In the genomic region with DNA sequence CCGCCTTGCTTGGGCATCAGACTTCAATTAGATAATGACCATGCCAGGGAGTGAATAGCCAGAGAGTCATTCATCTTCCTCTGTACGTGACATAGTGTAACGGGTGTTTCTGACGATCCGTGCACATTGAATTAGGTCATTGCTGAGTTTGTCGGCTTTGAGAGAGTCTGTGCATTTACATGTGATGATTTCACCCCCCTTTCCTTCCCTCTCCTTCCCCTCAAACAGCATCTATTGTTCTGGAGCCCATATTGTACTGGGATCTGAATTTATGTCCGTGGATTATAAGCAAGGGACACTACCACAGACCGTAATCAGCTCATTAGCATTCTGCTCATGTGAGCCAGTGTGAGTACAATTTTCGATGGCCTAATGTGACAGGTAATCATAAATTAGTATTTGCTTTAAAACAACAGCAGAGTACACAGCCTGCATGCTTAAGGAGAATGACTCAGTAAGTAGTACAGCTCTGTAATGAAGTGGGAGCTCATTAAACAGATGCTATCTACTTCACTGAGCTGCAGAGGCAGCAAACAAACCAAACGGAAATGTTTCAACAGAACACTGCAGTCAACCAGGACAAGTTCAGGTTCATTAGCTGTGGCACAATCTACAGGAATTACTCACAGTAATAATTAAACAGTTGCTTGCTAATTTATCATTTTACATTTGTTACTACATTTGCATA, we compare ENCODE assay signal across 1 cellular context.
A peak's percentile ranks its signal among the peaks of the same experiment; 100 is the strongest.
TF ChIP-seq lines count a peak whose summit lies in the region.

No MANE protein-coding gene starts in this region.

TF ChIP-seq in HEK293, 187 proteins besides CTCF, POLR2A, EP300 and RAD21 (continued from another document and continues in another):
- TF ChIP-seq ZNF23 (tag by site-specific recombination; IDR thresholded peaks at IDR 0.05; ENCODE audit: borderline replicate concordance) = no peak
- TF ChIP-seq, protein P1, sequence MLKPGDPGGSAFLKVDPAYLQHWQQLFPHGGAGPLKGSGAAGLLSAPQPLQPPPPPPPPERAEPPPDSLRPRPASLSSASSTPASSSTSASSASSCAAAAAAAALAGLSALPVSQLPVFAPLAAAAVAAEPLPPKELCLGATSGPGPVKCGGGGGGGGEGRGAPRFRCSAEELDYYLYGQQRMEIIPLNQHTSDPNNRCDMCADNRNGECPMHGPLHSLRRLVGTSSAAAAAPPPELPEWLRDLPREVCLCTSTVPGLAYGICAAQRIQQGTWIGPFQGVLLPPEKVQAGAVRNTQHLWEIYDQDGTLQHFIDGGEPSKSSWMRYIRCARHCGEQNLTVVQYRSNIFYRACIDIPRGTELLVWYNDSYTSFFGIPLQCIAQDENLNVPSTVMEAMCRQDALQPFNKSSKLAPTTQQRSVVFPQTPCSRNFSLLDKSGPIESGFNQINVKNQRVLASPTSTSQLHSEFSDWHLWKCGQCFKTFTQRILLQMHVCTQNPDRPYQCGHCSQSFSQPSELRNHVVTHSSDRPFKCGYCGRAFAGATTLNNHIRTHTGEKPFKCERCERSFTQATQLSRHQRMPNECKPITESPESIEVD (tag by site-specific recombination; IDR thresholded peaks at IDR 0.05) = peak; percentile 91
- TF ChIP-seq ZNF600 (tag by site-specific recombination; IDR thresholded peaks at IDR 0.05) = peak; percentile 100
- TF ChIP-seq, protein P2, sequence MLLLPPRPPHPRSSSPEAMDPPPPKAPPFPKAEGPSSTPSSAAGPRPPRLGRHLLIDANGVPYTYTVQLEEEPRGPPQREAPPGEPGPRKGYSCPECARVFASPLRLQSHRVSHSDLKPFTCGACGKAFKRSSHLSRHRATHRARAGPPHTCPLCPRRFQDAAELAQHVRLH (tag by site-specific recombination; IDR thresholded peaks at IDR 0.05) = no peak
- peak; percentile 83 for TF ChIP-seq GFI1B (tag by site-specific recombination; IDR thresholded peaks at IDR 0.05)
- no peak for TF ChIP-seq ZNF792 (tag by site-specific recombination; IDR thresholded peaks at IDR 0.05)
- no peak; the same call in none of the 2 replicates for TF ChIP-seq ZNF561 (tag by site-specific recombination; IDR thresholded peaks at IDR 0.05; ENCODE audit: borderline replicate concordance)
- TF ChIP-seq ZXDB (tag by site-specific recombination; IDR thresholded peaks at IDR 0.05) = peak; percentile 76
- TF ChIP-seq, protein P3, sequence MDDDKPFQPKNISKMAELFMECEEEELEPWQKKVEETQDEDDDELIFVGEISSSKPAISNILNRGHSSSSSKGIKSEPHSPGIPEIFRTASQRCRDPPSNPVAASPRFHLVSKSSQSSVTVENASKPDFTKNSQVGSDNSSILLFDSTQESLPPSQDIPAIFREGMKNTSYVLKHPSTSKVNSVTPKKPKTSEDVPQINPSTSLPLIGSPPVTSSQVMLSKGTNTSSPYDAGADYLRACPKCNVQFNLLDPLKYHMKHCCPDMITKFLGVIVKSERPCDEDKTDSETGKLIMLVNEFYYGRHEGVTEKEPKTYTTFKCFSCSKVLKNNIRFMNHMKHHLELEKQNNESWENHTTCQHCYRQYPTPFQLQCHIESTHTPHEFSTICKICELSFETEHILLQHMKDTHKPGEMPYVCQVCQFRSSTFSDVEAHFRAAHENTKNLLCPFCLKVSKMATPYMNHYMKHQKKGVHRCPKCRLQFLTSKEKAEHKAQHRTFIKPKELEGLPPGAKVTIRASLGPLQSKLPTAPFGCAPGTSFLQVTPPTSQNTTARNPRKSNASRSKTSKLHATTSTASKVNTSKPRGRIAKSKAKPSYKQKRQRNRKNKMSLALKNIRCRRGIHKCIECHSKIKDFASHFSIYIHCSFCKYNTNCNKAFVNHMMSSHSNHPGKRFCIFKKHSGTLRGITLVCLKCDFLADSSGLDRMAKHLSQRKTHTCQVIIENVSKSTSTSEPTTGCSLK (tag by site-specific recombination; IDR thresholded peaks at IDR 0.05) = no peak
- TF ChIP-seq ZNF610 (tag by site-specific recombination; IDR thresholded peaks at IDR 0.05; ENCODE audit: borderline replicate concordance) = no peak
- TF ChIP-seq ZNF133 (tag by site-specific recombination; IDR thresholded peaks at IDR 0.05) = no peak
- TF ChIP-seq ZNF571 (tag by site-specific recombination; IDR thresholded peaks at IDR 0.05) = no peak
- TF ChIP-seq ZBTB48 (tag by site-specific recombination; IDR thresholded peaks at IDR 0.05) = peak; percentile 45; the same call in 1 of the 2 replicates
- no peak for TF ChIP-seq ZNF768 (tag by site-specific recombination; IDR thresholded peaks at IDR 0.05)
- TF ChIP-seq ZNF398 (tag by site-specific recombination; IDR thresholded peaks at IDR 0.05) = peak; percentile 92
- no peak for TF ChIP-seq ZNF423 (tag by site-specific recombination; IDR thresholded peaks at IDR 0.05)
- no peak for TF ChIP-seq YY2 (tag by site-specific recombination; IDR thresholded peaks at IDR 0.05)
- TF ChIP-seq, protein P4, sequence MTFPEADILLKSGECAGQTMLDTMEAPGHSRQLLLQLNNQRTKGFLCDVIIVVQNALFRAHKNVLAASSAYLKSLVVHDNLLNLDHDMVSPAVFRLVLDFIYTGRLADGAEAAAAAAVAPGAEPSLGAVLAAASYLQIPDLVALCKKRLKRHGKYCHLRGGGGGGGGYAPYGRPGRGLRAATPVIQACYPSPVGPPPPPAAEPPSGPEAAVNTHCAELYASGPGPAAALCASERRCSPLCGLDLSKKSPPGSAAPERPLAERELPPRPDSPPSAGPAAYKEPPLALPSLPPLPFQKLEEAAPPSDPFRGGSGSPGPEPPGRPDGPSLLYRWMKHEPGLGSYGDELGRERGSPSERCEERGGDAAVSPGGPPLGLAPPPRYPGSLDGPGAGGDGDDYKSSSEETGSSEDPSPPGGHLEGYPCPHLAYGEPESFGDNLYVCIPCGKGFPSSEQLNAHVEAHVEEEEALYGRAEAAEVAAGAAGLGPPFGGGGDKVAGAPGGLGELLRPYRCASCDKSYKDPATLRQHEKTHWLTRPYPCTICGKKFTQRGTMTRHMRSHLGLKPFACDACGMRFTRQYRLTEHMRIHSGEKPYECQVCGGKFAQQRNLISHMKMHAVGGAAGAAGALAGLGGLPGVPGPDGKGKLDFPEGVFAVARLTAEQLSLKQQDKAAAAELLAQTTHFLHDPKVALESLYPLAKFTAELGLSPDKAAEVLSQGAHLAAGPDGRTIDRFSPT (tag by site-specific recombination; IDR thresholded peaks at IDR 0.05) = peak; percentile 75
- no peak for TF ChIP-seq ZNF776 (tag by site-specific recombination; IDR thresholded peaks at IDR 0.05; ENCODE audit: borderline replicate concordance)
- no peak for TF ChIP-seq ZNF585B (tag by site-specific recombination; IDR thresholded peaks at IDR 0.05)
- no peak for TF ChIP-seq ZNF521 (tag by site-specific recombination; IDR thresholded peaks at IDR 0.05)
- no peak for TF ChIP-seq YY1 (tag by site-specific recombination; IDR thresholded peaks at IDR 0.05)
- TF ChIP-seq IKZF3 (tag by site-specific recombination; IDR thresholded peaks at IDR 0.05) = peak; percentile 97
- no peak for TF ChIP-seq ZNF426 (tag by site-specific recombination; IDR thresholded peaks at IDR 0.05)
- no peak for TF ChIP-seq ZNF529 (tag by site-specific recombination; IDR thresholded peaks at IDR 0.05; ENCODE audit: insufficient replicate concordance)
- TF ChIP-seq, protein P5, sequence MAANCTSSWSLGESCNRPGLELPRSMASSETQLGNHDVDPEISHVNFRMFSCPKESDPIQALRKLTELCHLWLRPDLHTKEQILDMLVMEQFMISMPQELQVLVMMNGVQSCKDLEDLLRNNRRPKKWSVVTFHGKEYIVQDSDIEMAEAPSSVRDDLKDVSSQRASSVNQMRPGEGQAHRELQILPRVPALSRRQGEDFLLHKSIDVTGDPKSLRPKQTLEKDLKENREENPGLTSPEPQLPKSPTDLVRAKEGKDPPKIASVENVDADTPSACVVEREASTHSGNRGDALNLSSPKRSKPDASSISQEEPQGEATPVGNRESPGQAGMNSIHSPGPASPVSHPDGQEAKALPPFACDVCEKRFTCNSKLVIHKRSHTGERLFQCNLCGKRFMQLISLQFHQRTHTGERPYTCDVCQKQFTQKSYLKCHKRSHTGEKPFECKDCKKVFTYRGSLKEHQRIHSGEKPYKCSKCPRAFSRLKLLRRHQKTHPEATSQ (tag by site-specific recombination; IDR thresholded peaks at IDR 0.05) = no peak
- no peak for TF ChIP-seq ZNF138 (tag by site-specific recombination; IDR thresholded peaks at IDR 0.05; ENCODE audit: borderline replicate concordance)
- TF ChIP-seq ZNF843 (tag by site-specific recombination; IDR thresholded peaks at IDR 0.05) = peak; percentile 93
- TF ChIP-seq RBAK (tag by site-specific recombination; IDR thresholded peaks at IDR 0.05) = no peak
- peak; percentile 90; the same call in 1 of the 2 replicates for TF ChIP-seq ZSCAN23 (tag by site-specific recombination; IDR thresholded peaks at IDR 0.05)
- TF ChIP-seq ZNF654 (tag by site-specific recombination; IDR thresholded peaks at IDR 0.05; ENCODE audit: low read depth) = peak; percentile 6; the same call in 1 of the 2 replicates
- TF ChIP-seq PBX3 (CRISPR knock-in tag; IDR thresholded peaks at IDR 0.05) = no peak
- no peak for TF ChIP-seq ZNF174 (tag by site-specific recombination; IDR thresholded peaks at IDR 0.05)
- no peak for TF ChIP-seq ZNF416 (tag by site-specific recombination; IDR thresholded peaks at IDR 0.05)
- TF ChIP-seq ZNF175 (tag by site-specific recombination; IDR thresholded peaks at IDR 0.05) = no peak
- no peak for TF ChIP-seq ZNF645 (tag by site-specific recombination; IDR thresholded peaks at IDR 0.05)
- TF ChIP-seq ZNF169 (tag by site-specific recombination; IDR thresholded peaks at IDR 0.05) = no peak
- TF ChIP-seq ZNF239 (tag by site-specific recombination; IDR thresholded peaks at IDR 0.05) = no peak
- TF ChIP-seq ZNF394 (tag by site-specific recombination; IDR thresholded peaks at IDR 0.05; ENCODE audit: borderline replicate concordance) = peak; percentile 87
- peak; percentile 86 for TF ChIP-seq ZFP37 (tag by site-specific recombination; IDR thresholded peaks at IDR 0.05)
- peak; percentile 34 for TF ChIP-seq ZNF660 (tag by site-specific recombination; IDR thresholded peaks at IDR 0.05)
- TF ChIP-seq, protein P6, sequence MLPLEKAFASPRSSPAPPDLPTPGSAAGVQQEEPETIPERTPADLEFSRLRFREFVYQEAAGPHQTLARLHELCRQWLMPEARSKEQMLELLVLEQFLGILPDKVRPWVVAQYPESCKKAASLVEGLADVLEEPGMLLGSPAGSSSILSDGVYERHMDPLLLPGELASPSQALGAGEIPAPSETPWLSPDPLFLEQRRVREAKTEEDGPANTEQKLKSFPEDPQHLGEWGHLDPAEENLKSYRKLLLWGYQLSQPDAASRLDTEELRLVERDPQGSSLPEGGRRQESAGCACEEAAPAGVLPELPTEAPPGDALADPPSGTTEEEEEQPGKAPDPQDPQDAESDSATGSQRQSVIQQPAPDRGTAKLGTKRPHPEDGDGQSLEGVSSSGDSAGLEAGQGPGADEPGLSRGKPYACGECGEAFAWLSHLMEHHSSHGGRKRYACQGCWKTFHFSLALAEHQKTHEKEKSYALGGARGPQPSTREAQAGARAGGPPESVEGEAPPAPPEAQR (tag by site-specific recombination; IDR thresholded peaks at IDR 0.05) = no peak
- TF ChIP-seq, protein P7, sequence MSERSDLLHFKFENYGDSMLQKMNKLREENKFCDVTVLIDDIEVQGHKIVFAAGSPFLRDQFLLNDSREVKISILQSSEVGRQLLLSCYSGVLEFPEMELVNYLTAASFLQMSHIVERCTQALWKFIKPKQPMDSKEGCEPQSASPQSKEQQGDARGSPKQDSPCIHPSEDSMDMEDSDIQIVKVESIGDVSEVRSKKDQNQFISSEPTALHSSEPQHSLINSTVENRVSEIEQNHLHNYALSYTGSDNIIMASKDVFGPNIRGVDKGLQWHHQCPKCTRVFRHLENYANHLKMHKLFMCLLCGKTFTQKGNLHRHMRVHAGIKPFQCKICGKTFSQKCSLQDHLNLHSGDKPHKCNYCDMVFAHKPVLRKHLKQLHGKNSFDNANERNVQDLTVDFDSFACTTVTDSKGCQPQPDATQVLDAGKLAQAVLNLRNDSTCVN (tag by site-specific recombination; optimal IDR thresholded peaks at IDR 0.05) = no peak
- peak; percentile 70 for TF ChIP-seq PRDM1 (tag by site-specific recombination; IDR thresholded peaks at IDR 0.05)
